ENCODE assay signal across 9 cellular contexts in the genomic region with DNA sequence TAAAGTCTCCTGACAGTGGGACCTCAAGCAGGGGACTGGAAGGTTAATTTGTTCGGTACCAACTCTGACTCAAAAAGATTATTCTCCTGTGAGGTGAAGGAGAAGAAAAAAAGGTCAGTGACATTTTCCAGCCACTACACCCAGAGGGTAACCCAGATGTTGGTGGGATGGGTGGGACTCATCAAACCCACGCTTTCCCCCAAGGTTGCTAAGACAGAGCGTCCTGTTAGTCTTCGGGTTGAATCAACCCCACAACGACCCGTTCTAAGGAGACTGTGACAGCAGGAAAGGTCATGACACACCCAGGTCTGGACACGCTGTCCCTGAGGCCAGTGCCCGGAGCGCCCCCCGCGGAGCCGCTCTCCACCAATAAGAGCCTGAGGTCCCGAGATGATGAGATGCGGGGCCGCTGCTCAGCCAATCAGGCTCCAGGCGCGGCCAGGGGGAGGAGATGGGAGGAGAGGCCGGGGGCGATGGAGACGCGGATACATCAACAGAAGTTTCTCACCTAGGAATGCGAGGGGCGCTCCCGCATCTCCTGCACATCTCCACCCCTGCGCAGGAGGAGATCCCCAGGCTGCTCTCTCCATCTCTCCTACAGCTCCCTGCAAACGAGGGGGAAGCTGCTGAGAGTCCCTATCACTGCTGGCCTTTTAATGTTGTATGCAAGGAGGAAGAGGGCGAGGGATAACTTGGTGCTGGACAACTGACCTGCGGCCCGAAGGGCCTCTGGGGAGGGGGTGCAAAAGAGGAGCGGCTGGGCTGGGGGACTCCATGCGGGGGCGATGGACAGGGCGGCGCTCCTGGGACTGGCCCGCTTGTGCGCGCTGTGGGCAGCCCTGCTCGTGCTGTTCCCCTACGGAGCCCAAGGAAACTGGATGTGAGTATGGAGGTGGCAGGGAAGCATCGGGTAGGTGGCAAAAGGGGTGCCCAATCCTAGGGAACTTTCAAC. TPM values are rescaled to one million over a fixed set of nuclear protein-coding genes. Genes with fewer than 3 reads are reported as not detected.
DNase-seq lines count a peak whose midpoint lies in the region; ATAC-seq and TF ChIP-seq lines count a peak whose summit lies in the region.
"Had no signal": no experiment of that assay in that cellular context is flagged by ENCODE, and none has a peak within 500 bp of the region (broad histone marks: within the 10 kb centered on the region; RNA-seq: fewer than 3 reads in every experiment).

A gene with protein sequence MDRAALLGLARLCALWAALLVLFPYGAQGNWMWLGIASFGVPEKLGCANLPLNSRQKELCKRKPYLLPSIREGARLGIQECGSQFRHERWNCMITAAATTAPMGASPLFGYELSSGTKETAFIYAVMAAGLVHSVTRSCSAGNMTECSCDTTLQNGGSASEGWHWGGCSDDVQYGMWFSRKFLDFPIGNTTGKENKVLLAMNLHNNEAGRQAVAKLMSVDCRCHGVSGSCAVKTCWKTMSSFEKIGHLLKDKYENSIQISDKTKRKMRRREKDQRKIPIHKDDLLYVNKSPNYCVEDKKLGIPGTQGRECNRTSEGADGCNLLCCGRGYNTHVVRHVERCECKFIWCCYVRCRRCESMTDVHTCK (plus strand): TSS at position 493 of the 952 bp plus-strand sequence. CDS start 293 bp downstream, at position 786.

- H3K27me3 ChIP-seq in HUES48 (ENCODE audit: control insufficient read depth, insufficient read depth, low read length): peaks cover 51% of the 10 kb centered on the region
- peaks cover 0 to 82% (median 55%) of the 10 kb centered on the region in 45 donors for H3K27me3 ChIP-seq in dorsolateral prefrontal cortex

- peak within 1 kb of the TSS; percentile 95 to 99 (median 96) for H3K4me3 Mint-ChIP-seq in naive B cell

- H3K9ac ChIP-seq in HUES48 (ENCODE audit: low read depth, low read length): no peak within 1 kb of the TSS

- no peak for TF ChIP-seq CTCF in dorsolateral prefrontal cortex (IDR thresholded peaks at IDR 0.05 in 54 of 56, conservative IDR thresholded peaks at IDR 0.05 in 2 of 56; ENCODE audit: low read depth in 1 of 56, partially characterized antibody in 56 of 56)

- DNase-seq in ELR (ENCODE audit: low read depth): peak; percentile 10
- DNase-seq in dorsolateral prefrontal cortex: peak in 5 of 10 donors; percentile 15 to 47 (median 35)
- DNase-seq in naive B cell: peak; percentile 33
- DNase-seq in activated gamma-delta T cell treated with Interleukin-2 at 50 U/mL for 16 hours: no peak
- no peak for DNase-seq in HCEC 1CT
- DNase-seq in HK-2 (ENCODE audit: unreplicated experiment): no peak
- no peak for DNase-seq in NCI-H1417 (lab: John Stamatoyannopoulos, UW)

- intact Hi-C loops in dorsolateral prefrontal cortex (cut with DNase I): no loop called here

- H3K4me1 ChIP-seq in HUES48 (ENCODE audit: control insufficient read depth, insufficient read depth, low read length): 0 out of 2 replicates have a peak, but pooled peaks cover 3% of the 10 kb centered on the region

- no peak within 1 kb of the TSS for H3K27ac ChIP-seq in HUES48 (ENCODE audit: low read depth, low read length)
- no peak within 1 kb of the TSS for H3K27ac ChIP-seq in dorsolateral prefrontal cortex

- peak; percentile 44 to 51 for ATAC-seq in naive B cell (ENCODE audit: low read depth in 2 of 2)

- peaks cover 35 to 44% (median 37%) of the 10 kb centered on the region in 3 donors for H3K4me1 Mint-ChIP-seq in naive B cell

- peak within 1 kb of the TSS; percentile 38 to 92 (median 68) for H3K27ac Mint-ChIP-seq in naive B cell

- H3K4me3 ChIP-seq in HUES48 (ENCODE audit: low read depth, low read length) (peak within 1 kb of the TSS; percentile 75), dorsolateral prefrontal cortex (peak within 1 kb of the TSS; percentile 7 to 67 (median 44))

- peaks cover 0 to 11% of the 10 kb centered on the region in 2 donors for H3K36me3 Mint-ChIP-seq in naive B cell

- H3K36me3 ChIP-seq in HUES48 (ENCODE audit: control insufficient read depth, insufficient read depth, low read length): no peaks in the 10 kb centered on the region

- no peaks in the 10 kb centered on the region for H3K9me3 ChIP-seq in HUES48 (ENCODE audit: control insufficient read depth, insufficient read depth, low read length)

- no peaks in the 10 kb centered on the region for H3K27me3 Mint-ChIP-seq in naive B cell

- no peaks in the 10 kb centered on the region for H3K9me3 Mint-ChIP-seq in naive B cell

RNA-seq across cellular contexts. Expression of the gene that starts here (rescaled TPM):
- 1 to 10 TPM in 66 of 120 experiments, under 1 TPM in 53, not detected in 1; 0.21 to 3.6 (median 1.1) TPM for total RNA-seq in dorsolateral prefrontal cortex
- 1 to 10 TPM in 5 of 6 donors, under 1 TPM in 1; 1.00 to 4.3 (median 2.9) TPM for polyA plus RNA-seq in naive B cell (ENCODE audit: low read depth in 6 of 6)
- total RNA-seq: HT1080 had no signal

Comparison
In these comparisons a context has a peak if more than half of its experiments do, and no peak if none do; other contexts are left out.
1. DNase-seq: peak in ELR (single experiment) and naive B cell (single experiment); none in activated gamma-delta T cell treated with Interleukin-2 at 50 U/mL for 16 hours (single experiment), HCEC 1CT (single experiment), HK-2 (single experiment) and NCI-H1417 (0 of 3).